In genomic region chr11:77308838-77309237, GRCh38 we compare ENCODE assay signal across 28 cellular contexts. TPM values are rescaled to one million over a fixed set of nuclear protein-coding genes. Genes with fewer than 3 reads are reported as not detected.
"Had no signal": no experiment of that assay in that cellular context is flagged by ENCODE, and none has a peak within 500 bp of the region (broad histone marks: within the 10 kb centered on the region; RNA-seq: fewer than 3 reads in every experiment).

No MANE protein-coding gene starts in this region.

- H3K4me1 Mint-ChIP-seq: activated B cell treated with CpG ODN at 0.5 μM for 24 hours; activated naive CD4-positive, alpha-beta T cell treated with anti-CD3 and anti-CD28 coated beads, Interleukin-2, amount 10 ng/mL, durations not matched to agents 7 days and 5 days had no signal

- H3K4me1 ChIP-seq: breast epithelium, heart right ventricle, pancreas, psoas muscle, right atrium auricular region, spleen, thyroid gland, upper lobe of right lung had no signal

- DNase-seq: activated B cell treated with CpG ODN at 0.5 μM for 24 hours; activated CD4-positive, alpha-beta T cell treated with anti-CD3 and anti-CD28 coated beads for 48 hours; activated effector memory CD4-positive, alpha-beta T cell treated with Interleukin-2 at 50 U/mL for 16 hours; activated naive CD4-positive, alpha-beta T cell treated with anti-CD3 and anti-CD28 coated beads, Interleukin-2, amount 10 ng/mL, durations not matched to agents 7 days and 5 days; activated T-cell treated with anti-CD3 and anti-CD28 coated beads, Interleukin-2, amount 50 U/mL, for 24 hours; amniotic stem cell; heart right ventricle; islet precursor cell; left cardiac atrium; mesenchymal stem cell; nephron progenitor cell; pancreas; psoas muscle; spleen; stimulated activated CD4-positive, alpha-beta T cell treated with anti-CD3 and anti-CD28 coated beads, Interleukin-4, amount 100 ng/mL, for 1 hour; stimulated activated naive CD4-positive, alpha-beta T cell; substantia nigra; T1000; thyroid gland; upper lobe of right lung had no signal

- H3K27me3 Mint-ChIP-seq: activated B cell treated with CpG ODN at 0.5 μM for 24 hours had no signal

- H3K27me3 ChIP-seq: breast epithelium, heart right ventricle, pancreas, right atrium auricular region, spleen, thyroid gland, upper lobe of right lung had no signal

- H3K36me3 ChIP-seq: breast epithelium, heart right ventricle, pancreas, right atrium auricular region, spleen, thyroid gland, upper lobe of right lung had no signal

- H3K9me3 Mint-ChIP-seq: activated B cell treated with CpG ODN at 0.5 μM for 24 hours; activated naive CD4-positive, alpha-beta T cell treated with anti-CD3 and anti-CD28 coated beads, Interleukin-2, amount 10 ng/mL, durations not matched to agents 7 days and 5 days; activated T-cell treated with anti-CD3 and anti-CD28 coated beads, Interleukin-2, amount 50 U/mL, for 24 hours; nephron progenitor cell; T-helper 1 cell treated with Interleukin-12 subunit alpha and Interleukin-12 subunit beta and Interleukin-4 antibody, amounts not matched to agents 30 μg/mL and 1 μg/mL, for 36 hours had no signal

- H3K9me3 ChIP-seq: breast epithelium, heart right ventricle, pancreas, psoas muscle, right atrium auricular region, spleen, thyroid gland, upper lobe of right lung had no signal

- H3K36me3 Mint-ChIP-seq: activated naive CD4-positive, alpha-beta T cell treated with anti-CD3 and anti-CD28 coated beads, Interleukin-2, amount 10 ng/mL, durations not matched to agents 7 days and 5 days had no signal

- H3K4me3 ChIP-seq: breast epithelium, coronary artery, heart right ventricle, pancreas, psoas muscle, right atrium auricular region, spleen, thyroid gland, upper lobe of right lung had no signal

- ATAC-seq: heart right ventricle, left cardiac atrium, pancreas, psoas muscle, upper lobe of right lung had no signal

- H3K27ac ChIP-seq: breast epithelium, coronary artery, epithelial cell of prostate, heart right ventricle, pancreas, psoas muscle, right atrium auricular region, spleen, thyroid gland, upper lobe of right lung had no signal

- H3K27ac Mint-ChIP-seq: activated B cell treated with CpG ODN at 0.5 μM for 24 hours; activated naive CD4-positive, alpha-beta T cell treated with anti-CD3 and anti-CD28 coated beads, Interleukin-2, amount 10 ng/mL, durations not matched to agents 7 days and 5 days; activated T-cell treated with anti-CD3 and anti-CD28 coated beads, Interleukin-2, amount 50 U/mL, for 24 hours; nephron progenitor cell; T-helper 1 cell treated with Interleukin-12 subunit alpha and Interleukin-12 subunit beta and Interleukin-4 antibody, amounts not matched to agents 30 μg/mL and 1 μg/mL, for 36 hours had no signal

- H3K4me3 Mint-ChIP-seq: activated B cell treated with CpG ODN at 0.5 μM for 24 hours; activated naive CD4-positive, alpha-beta T cell treated with anti-CD3 and anti-CD28 coated beads, Interleukin-2, amount 10 ng/mL, durations not matched to agents 7 days and 5 days; activated T-cell treated with anti-CD3 and anti-CD28 coated beads, Interleukin-2, amount 50 U/mL, for 24 hours; nephron progenitor cell; T-helper 1 cell treated with Interleukin-12 subunit alpha and Interleukin-12 subunit beta and Interleukin-4 antibody, amounts not matched to agents 30 μg/mL and 1 μg/mL, for 36 hours had no signal

RNA-seq across cellular contexts. Expression of gene GDPD4, which starts 7.4 kb away (rescaled TPM):
- total RNA-seq: activated B cell treated with CpG ODN at 0.5 μM for 24 hours, breast epithelium, heart right ventricle, left cardiac atrium, lower leg skin, mononuclear cell, myocyte, pancreas, psoas muscle, right atrium auricular region, upper lobe of right lung had no signal
- polyA plus RNA-seq: heart right ventricle, pancreas, psoas muscle had no signal
